9 cellular contexts compared by ENCODE assay signal in the genomic region with DNA sequence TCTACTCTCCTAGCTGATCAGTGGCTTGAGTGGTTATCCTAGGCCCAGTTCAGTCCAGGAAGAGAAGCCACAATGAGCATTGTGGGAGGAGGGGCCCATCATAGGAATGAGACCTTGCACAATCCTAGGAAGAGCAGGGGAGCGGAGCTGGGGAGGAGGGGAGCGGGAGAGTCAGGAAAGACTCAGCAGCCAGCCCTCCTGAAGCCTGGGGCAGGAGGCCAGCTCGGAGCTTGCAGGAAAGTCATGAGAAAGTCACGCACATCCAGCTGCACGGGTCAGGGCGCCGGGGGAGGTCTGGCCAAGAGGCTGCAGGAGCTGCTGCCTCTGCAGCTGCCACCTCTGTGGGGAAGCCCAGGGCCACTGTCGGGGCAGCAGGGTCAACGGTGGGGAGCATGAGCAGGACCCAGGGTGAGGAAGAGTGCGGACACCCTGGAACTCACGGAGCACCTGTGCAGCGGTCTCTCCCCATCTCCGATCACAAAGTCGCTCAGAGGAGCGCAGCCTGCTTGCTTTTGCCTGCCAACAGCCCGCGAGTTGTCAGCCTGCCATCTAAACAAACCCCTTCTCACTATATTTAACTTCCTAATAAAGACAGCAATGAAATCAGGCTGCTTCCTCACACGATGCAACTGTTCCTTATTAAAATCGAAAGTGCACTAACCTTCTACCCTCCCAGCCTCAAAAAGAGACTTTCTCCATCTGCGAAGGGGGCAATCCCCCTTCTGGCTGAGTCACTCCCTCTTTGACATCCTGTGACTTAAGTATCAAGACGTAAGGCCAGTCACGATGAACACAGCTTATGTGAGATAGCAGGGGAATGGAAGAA. TPM values are rescaled to one million over a fixed set of nuclear protein-coding genes. Genes with fewer than 3 reads are reported as not detected.
DNase-seq lines count a peak whose midpoint lies in the region; FAIRE-seq and TF ChIP-seq lines count a peak whose summit lies in the region.
"Had no signal": no experiment of that assay in that cellular context is flagged by ENCODE, and none has a peak within 500 bp of the region (broad histone marks: within the 10 kb centered on the region; RNA-seq: fewer than 3 reads in every experiment).

No MANE protein-coding gene starts in this region.

- H3K4me1 Mint-ChIP-seq in HFFc6 (ENCODE audit: low read depth): peaks cover 19% of the 10 kb centered on the region
- H3K4me1 Mint-ChIP-seq in activated naive CD8-positive, alpha-beta T cell treated with anti-CD3 and anti-CD28 coated beads for 36 hours: peaks cover 6% of the 10 kb centered on the region

- POLR2A ChIA-PET in AG04449 (lab: Yijun Ruan, JAX): interaction anchor here (0.6 kb wide), 1 partner anchor 403 kb away, joined by 3 read pairs; no protein-coding TSS in a partner anchor

- CTCF ChIA-PET in AG04449 (lab: Yijun Ruan, JAX): interaction anchor here (1.6 kb wide), 1 partner anchor 17 kb away, joined by 4 read pairs; no protein-coding TSS in a partner anchor

- no peaks in the 10 kb centered on the region for H3K9me3 Mint-ChIP-seq in HFFc6
- H3K9me3 Mint-ChIP-seq in activated naive CD8-positive, alpha-beta T cell treated with anti-CD3 and anti-CD28 coated beads for 36 hours: no peaks in the 10 kb centered on the region

- TF ChIP-seq CTCF in AG04449 (IDR thresholded peaks at IDR 0.05; ENCODE audit: insufficient read depth, low read length, missing control alignments) (no peak), HFFc6 (IDR thresholded peaks at IDR 0.05) (no peak)

- peaks cover 9% of the 10 kb centered on the region for H3K27me3 Mint-ChIP-seq in HFFc6 (ENCODE audit: insufficient read depth)
- peaks cover 12% of the 10 kb centered on the region for H3K27me3 Mint-ChIP-seq in activated naive CD8-positive, alpha-beta T cell treated with anti-CD3 and anti-CD28 coated beads for 36 hours

- no peak for TF ChIP-seq POLR2A in GM12892 (IDR thresholded peaks at IDR 0.05; ENCODE audit: low read depth, low read length)

- DNase-seq in AG04449 (ENCODE audit: low read depth, low spot score) (peak; percentile 37), HFFc6 (peak; percentile 85), kidney tubule cell (ENCODE audit: low spot score) (peak; percentile 86), stromal cell of bone marrow (ENCODE audit: low read depth) (peak; percentile 89), SK-N-DZ (ENCODE audit: low spot score) (no peak), GM12892 (ENCODE audit: insufficient read length) (no peak), GDM1 (lab: John Stamatoyannopoulos, UW) (no peak)
- DNase-seq in activated naive CD8-positive, alpha-beta T cell treated with anti-CD3 and anti-CD28 coated beads for 36 hours: peak; percentile 37

- peak overlapping the region; percentile 89 for H3K4me3 Mint-ChIP-seq in HFFc6
- no peak overlapping the region for H3K4me3 Mint-ChIP-seq in activated naive CD8-positive, alpha-beta T cell treated with anti-CD3 and anti-CD28 coated beads for 36 hours

- peak overlapping the region; percentile 91 for H3K27ac Mint-ChIP-seq in HFFc6
- peak overlapping the region; percentile 77 for H3K27ac Mint-ChIP-seq in activated naive CD8-positive, alpha-beta T cell treated with anti-CD3 and anti-CD28 coated beads for 36 hours

- no peaks in the 10 kb centered on the region for H3K36me3 Mint-ChIP-seq in HFFc6 (ENCODE audit: low read depth)
- no peaks in the 10 kb centered on the region for H3K36me3 Mint-ChIP-seq in activated naive CD8-positive, alpha-beta T cell treated with anti-CD3 and anti-CD28 coated beads for 36 hours

- no peak for FAIRE-seq in GM12892 (lab: Jason Lieb, UNC)
- FAIRE-seq: bronchial epithelial cell had no signal

- H3K4me3 ChIP-seq in AG04449 (ENCODE audit: low read depth, low read length): peak overlapping the region; percentile 50

RNA-seq across cellular contexts. Expression of a gene that starts 52.8 kb away (rescaled TPM):
- 10 to 100 TPM; 15.3 to 22.3 (median 16.9) TPM for total RNA-seq in HFFc6 (2021; fragmentation: NEBNext Ultra II Directional; extraction: Animal tissue kit (Norgen Biotek cat#: 25700))
- total RNA-seq in activated naive CD8-positive, alpha-beta T cell treated with anti-CD3 and anti-CD28 coated beads for 36 hours: 10 to 100 TPM; 13.6 to 14.2 TPM
- polyA plus RNA-seq in SK-N-DZ (2014; cell fraction: cytosol; rRNA removed): 32.7 and 35.5 TPM in 2 replicates
- 10.2 and 12.2 TPM in 2 replicates for polyA plus RNA-seq in SK-N-DZ (2014; cell fraction: nucleus; rRNA removed)
- polyA plus RNA-seq in GM12892 (2012; ENCODE audit: missing spikeins): 1.5 TPM

Comparison
In these comparisons a context has a peak if more than half of its experiments do, and no peak if none do; other contexts are left out.
1. DNase-seq: peak in AG04449 (single experiment), HFFc6 (single experiment), activated naive CD8-positive, alpha-beta T cell treated with anti-CD3 and anti-CD28 coated beads for 36 hours (single experiment), kidney tubule cell (single experiment) and stromal cell of bone marrow (single experiment); none in SK-N-DZ (single experiment), GM12892 (single experiment) and GDM1 (single experiment).